Comparison of ENCODE assay signal across 9 cellular contexts in the genomic region with DNA sequence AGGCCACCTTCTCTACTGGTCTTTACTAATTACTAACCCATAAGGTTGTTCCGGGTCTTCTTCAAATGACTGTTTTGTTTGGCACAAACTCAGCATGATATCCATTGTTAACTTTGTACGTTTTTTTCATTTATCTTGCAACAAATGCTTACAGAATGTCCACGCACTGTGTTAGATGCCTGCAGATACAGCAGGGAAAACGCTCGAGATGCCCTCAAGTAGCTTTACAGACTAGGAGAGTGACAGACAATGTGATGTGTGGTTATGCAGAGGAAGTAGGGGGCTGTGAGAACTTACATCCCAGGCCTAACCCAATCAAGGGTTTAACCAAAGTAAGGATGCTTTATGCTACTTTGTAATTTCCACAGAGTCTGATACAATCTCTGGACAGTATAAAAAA. TPM values are rescaled to one million over a fixed set of nuclear protein-coding genes. Genes with fewer than 3 reads are reported as not detected.
A peak's percentile ranks its signal among the peaks of the same experiment; 100 is the strongest.
DNase-seq lines count a peak whose midpoint lies in the region; ATAC-seq and TF ChIP-seq lines count a peak whose summit lies in the region.
"Had no signal": no experiment of that assay in that cellular context is flagged by ENCODE, and none has a peak within 500 bp of the region (broad histone marks: within the 10 kb centered on the region; RNA-seq: fewer than 3 reads in every experiment).

No MANE protein-coding gene starts in this region.

- H3K4me1 Mint-ChIP-seq in WTC11: peaks cover 16% of the 10 kb centered on the region

- H3K4me1 ChIP-seq in cardiac muscle cell (ENCODE audit: low read depth) (peaks cover 11% of the 10 kb centered on the region), iPS-20b (ENCODE audit: insufficient read depth, low read length) (peaks cover 6% of the 10 kb centered on the region; the same call in 1 of the 2 replicates), thoracic aorta (ENCODE audit: control insufficient read depth in 1 of 2, low read depth in 2 of 2) (peaks cover 6 to 19% of the 10 kb centered on the region in 2 donors), upper lobe of left lung (peaks cover 9 to 18% (median 15%) of the 10 kb centered on the region in 4 donors)

- no peaks in the 10 kb centered on the region for H3K9me3 Mint-ChIP-seq in WTC11

- H3K27me3 Mint-ChIP-seq in WTC11 (ENCODE audit: low read depth): no peaks in the 10 kb centered on the region

- H3K36me3 ChIP-seq in cardiac muscle cell: peaks cover 3% of the 10 kb centered on the region
- peaks cover 29% of the 10 kb centered on the region for H3K36me3 ChIP-seq in iPS-20b (ENCODE audit: insufficient read depth, low read depth, low read length)
- no peaks in the 10 kb centered on the region for H3K36me3 ChIP-seq in thoracic aorta
- H3K36me3 ChIP-seq in upper lobe of left lung: peaks cover 0 to 13% (median 2%) of the 10 kb centered on the region in 4 donors

- intact Hi-C loops in cardiac septum (cut with DNase I): loop anchor here (2.0 kb wide), 1 partner anchor 22 kb away; no protein-coding TSS in a partner anchor

- TF ChIP-seq CTCF in cardiac muscle cell (IDR thresholded peaks at IDR 0.05; ENCODE audit: low read depth, low read length): no peak
- no peak for TF ChIP-seq CTCF in WTC11 (IDR thresholded peaks at IDR 0.05)
- TF ChIP-seq CTCF in thoracic aorta (IDR thresholded peaks at IDR 0.05): no peak
- TF ChIP-seq CTCF in upper lobe of left lung (IDR thresholded peaks at IDR 0.05): no peak

- TF ChIP-seq EP300 in upper lobe of left lung (IDR thresholded peaks at IDR 0.05): no peak

- H3K27me3 ChIP-seq in cardiac muscle cell (no peaks in the 10 kb centered on the region), iPS-20b (ENCODE audit: insufficient read depth, low read length) (no peaks in the 10 kb centered on the region), thoracic aorta (replicated peaks; ENCODE audit: insufficient read depth) (no peaks in the 10 kb centered on the region), upper lobe of left lung (no peaks in the 10 kb centered on the region)

- peak overlapping the region; percentile 86 for H3K4me3 Mint-ChIP-seq in WTC11

- TF ChIP-seq POLR2A in upper lobe of left lung (IDR thresholded peaks at IDR 0.05): no peak

- POLR2A ChIA-PET in WTC11 (lab: Charles Lee): interaction anchor here (0.6 to 2.5 kb wide), 4 partner anchors 9 to 332 kb away, joined by 3 to 8 read pairs (median 3); a partner anchor contains a TSS

- peak overlapping the region; percentile 98 for H3K27ac ChIP-seq in cardiac muscle cell
- peak overlapping the region; percentile 80 for H3K27ac ChIP-seq in iPS-20b (ENCODE audit: low read length)
- H3K27ac ChIP-seq in thoracic aorta: no peak overlapping the region
- H3K27ac ChIP-seq in upper lobe of left lung: peak overlapping the region in 2 of 4 donors; percentile 83 to 85

- ATAC-seq in WTC11 (no peak), thoracic aorta (ENCODE audit: insufficient number of reproducible peaks, low FRiP score, low read depth) (no peak), upper lobe of left lung (ENCODE audit: low FRiP score in 2 of 2) (no peak)

- peak overlapping the region; percentile 54; the same call in 1 of the 2 replicates for H3K27ac Mint-ChIP-seq in WTC11

- 44 to 52% methylated on average over 5 of the region's 5 CpGs for WGBS in upper lobe of left lung, 2 donors

- H3K9me3 ChIP-seq in cardiac muscle cell (ENCODE audit: low read depth) (no peaks in the 10 kb centered on the region), iPS-20b (ENCODE audit: insufficient read depth, low read depth, low read length) (no peaks in the 10 kb centered on the region), thoracic aorta (no peaks in the 10 kb centered on the region), upper lobe of left lung (no peaks in the 10 kb centered on the region)

- peak overlapping the region; percentile 99; the same call in 1 of the 2 replicates for H3K9ac ChIP-seq in iPS-20b (ENCODE audit: low read depth, low read length)

- CTCF ChIA-PET in WTC11 (lab: Charles Lee): interaction anchor here (2.3 kb wide), 1 partner anchor 14 kb away, joined by 10 read pairs; no protein-coding TSS in a partner anchor

- H3K4me3 ChIP-seq in cardiac muscle cell: peak overlapping the region; percentile 87
- peak overlapping the region; percentile 94 for H3K4me3 ChIP-seq in iPS-20b (ENCODE audit: low read length)
- peak overlapping the region; percentile 99 for H3K4me3 ChIP-seq in thoracic aorta
- H3K4me3 ChIP-seq in upper lobe of left lung: peak overlapping the region in 2 of 4 donors; percentile 85

- no peak for DNase-seq in cardiac muscle cell (ENCODE audit: low read depth in 1 of 2, low spot score in 1 of 2)
- DNase-seq in cardiac septum (ENCODE audit: low spot score): no peak
- no peak for DNase-seq in WTC11 (ENCODE audit: low spot score)
- DNase-seq in thoracic aorta (ENCODE audit: low spot score): no peak
- no peak for DNase-seq in NCI-H345 (lab: John Stamatoyannopoulos, UW)
- DNase-seq in HPDE6-E6E7 (ENCODE audit: extremely low spot score): no peak
- DNase-seq in upper lobe of left lung: no peak
- DNase-seq: NCI-H1048 had no signal

- peaks cover 19% of the 10 kb centered on the region for H3K36me3 Mint-ChIP-seq in WTC11

TF ChIP-seq in WTC11, 78 proteins besides CTCF, POLR2A, EP300 and RAD21:
- no peak for TF ChIP-seq CREM (CRISPR knock-in tag; IDR thresholded peaks at IDR 0.05)
- TF ChIP-seq, protein P1, sequence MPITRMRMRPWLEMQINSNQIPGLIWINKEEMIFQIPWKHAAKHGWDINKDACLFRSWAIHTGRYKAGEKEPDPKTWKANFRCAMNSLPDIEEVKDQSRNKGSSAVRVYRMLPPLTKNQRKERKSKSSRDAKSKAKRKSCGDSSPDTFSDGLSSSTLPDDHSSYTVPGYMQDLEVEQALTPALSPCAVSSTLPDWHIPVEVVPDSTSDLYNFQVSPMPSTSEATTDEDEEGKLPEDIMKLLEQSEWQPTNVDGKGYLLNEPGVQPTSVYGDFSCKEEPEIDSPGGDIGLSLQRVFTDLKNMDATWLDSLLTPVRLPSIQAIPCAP (CRISPR knock-in tag; IDR thresholded peaks at IDR 0.05): no peak
- no peak for TF ChIP-seq RELA (CRISPR knock-in tag; IDR thresholded peaks at IDR 0.05; ENCODE audit: borderline replicate concordance)
- no peak for TF ChIP-seq IRF2 (CRISPR knock-in tag; IDR thresholded peaks at IDR 0.05; ENCODE audit: borderline replicate concordance, low read depth)
- TF ChIP-seq ZNF232 (CRISPR knock-in tag; IDR thresholded peaks at IDR 0.05): no peak
- no peak for TF ChIP-seq GABPB1 (CRISPR knock-in tag; IDR thresholded peaks at IDR 0.05)
- TF ChIP-seq JUN (CRISPR knock-in tag; IDR thresholded peaks at IDR 0.05): no peak
- no peak for TF ChIP-seq SP1 (CRISPR knock-in tag; conservative IDR thresholded peaks at IDR 0.05)
- TF ChIP-seq SMAD3 (CRISPR knock-in tag; IDR thresholded peaks at IDR 0.05; ENCODE audit: borderline replicate concordance): no peak
- no peak for TF ChIP-seq TEAD4 (CRISPR knock-in tag; IDR thresholded peaks at IDR 0.05)
- TF ChIP-seq ZBTB21 (CRISPR knock-in tag; IDR thresholded peaks at IDR 0.05; ENCODE audit: borderline replicate concordance): no peak
- TF ChIP-seq, protein P2, sequence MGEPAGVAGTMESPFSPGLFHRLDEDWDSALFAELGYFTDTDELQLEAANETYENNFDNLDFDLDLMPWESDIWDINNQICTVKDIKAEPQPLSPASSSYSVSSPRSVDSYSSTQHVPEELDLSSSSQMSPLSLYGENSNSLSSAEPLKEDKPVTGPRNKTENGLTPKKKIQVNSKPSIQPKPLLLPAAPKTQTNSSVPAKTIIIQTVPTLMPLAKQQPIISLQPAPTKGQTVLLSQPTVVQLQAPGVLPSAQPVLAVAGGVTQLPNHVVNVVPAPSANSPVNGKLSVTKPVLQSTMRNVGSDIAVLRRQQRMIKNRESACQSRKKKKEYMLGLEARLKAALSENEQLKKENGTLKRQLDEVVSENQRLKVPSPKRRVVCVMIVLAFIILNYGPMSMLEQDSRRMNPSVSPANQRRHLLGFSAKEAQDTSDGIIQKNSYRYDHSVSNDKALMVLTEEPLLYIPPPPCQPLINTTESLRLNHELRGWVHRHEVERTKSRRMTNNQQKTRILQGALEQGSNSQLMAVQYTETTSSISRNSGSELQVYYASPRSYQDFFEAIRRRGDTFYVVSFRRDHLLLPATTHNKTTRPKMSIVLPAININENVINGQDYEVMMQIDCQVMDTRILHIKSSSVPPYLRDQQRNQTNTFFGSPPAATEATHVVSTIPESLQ (CRISPR knock-in tag; IDR thresholded peaks at IDR 0.05): no peak
- TF ChIP-seq, protein P3, sequence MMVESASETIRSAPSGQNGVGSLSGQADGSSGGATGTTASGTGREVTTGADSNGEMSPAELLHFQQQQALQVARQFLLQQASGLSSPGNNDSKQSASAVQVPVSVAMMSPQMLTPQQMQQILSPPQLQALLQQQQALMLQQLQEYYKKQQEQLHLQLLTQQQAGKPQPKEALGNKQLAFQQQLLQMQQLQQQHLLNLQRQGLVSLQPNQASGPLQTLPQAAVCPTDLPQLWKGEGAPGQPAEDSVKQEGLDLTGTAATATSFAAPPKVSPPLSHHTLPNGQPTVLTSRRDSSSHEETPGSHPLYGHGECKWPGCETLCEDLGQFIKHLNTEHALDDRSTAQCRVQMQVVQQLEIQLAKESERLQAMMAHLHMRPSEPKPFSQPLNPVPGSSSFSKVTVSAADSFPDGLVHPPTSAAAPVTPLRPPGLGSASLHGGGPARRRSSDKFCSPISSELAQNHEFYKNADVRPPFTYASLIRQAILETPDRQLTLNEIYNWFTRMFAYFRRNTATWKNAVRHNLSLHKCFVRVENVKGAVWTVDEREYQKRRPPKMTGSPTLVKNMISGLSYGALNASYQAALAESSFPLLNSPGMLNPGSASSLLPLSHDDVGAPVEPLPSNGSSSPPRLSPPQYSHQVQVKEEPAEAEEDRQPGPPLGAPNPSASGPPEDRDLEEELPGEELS (CRISPR knock-in tag; IDR thresholded peaks at IDR 0.05): no peak
- TF ChIP-seq ZNF671 (CRISPR knock-in tag; IDR thresholded peaks at IDR 0.05): no peak
- no peak for TF ChIP-seq SMAD4 (CRISPR knock-in tag; IDR thresholded peaks at IDR 0.05)

RNA-seq across cellular contexts. Expression of a gene that starts 0.9 kb away (rescaled TPM):
- total RNA-seq in cardiac muscle cell: 23.0 and 37.5 TPM in 2 replicates
- 34.0 and 47.4 TPM in 2 replicates for polyA plus RNA-seq in cardiac muscle cell
- total RNA-seq in cardiac septum: 6.4 TPM
- total RNA-seq in WTC11 (2021): 89.2 to 104 TPM (median 91.8 TPM) in 3 replicates
- total RNA-seq in thoracic aorta: 10 to 100 TPM in 1 of 2 donors, 1 to 10 TPM in 1; 4.7 to 20.4 TPM
- total RNA-seq in upper lobe of left lung: 10 to 100 TPM in 1 of 6 donors, 1 to 10 TPM in 5; 6.0 to 14.9 (median 8.7) TPM

RNA-seq across cellular contexts. Expression of a gene that starts 23.9 kb away (rescaled TPM):
- 621 and 911 TPM in 2 replicates for total RNA-seq in cardiac muscle cell
- 359 and 471 TPM in 2 replicates for polyA plus RNA-seq in cardiac muscle cell
- total RNA-seq in cardiac septum: 361 TPM
- 571 to 574 TPM (median 572 TPM) in 3 replicates for total RNA-seq in WTC11 (2021)
- total RNA-seq in thoracic aorta: 100 to 1,000 TPM; 297 to 360 TPM
- 100 to 1,000 TPM; 215 to 409 (median 290) TPM for total RNA-seq in upper lobe of left lung

RNA-seq across cellular contexts. Expression of a gene that starts 35.3 kb away (rescaled TPM):
- total RNA-seq in cardiac muscle cell: not detected in 2 replicates
- not detected in 2 replicates for polyA plus RNA-seq in cardiac muscle cell
- total RNA-seq in cardiac septum: 1.5 TPM
- not detected in 3 replicates for total RNA-seq in WTC11 (2021)
- 1 to 10 TPM; 6.8 to 8.8 TPM for total RNA-seq in thoracic aorta
- under 1 TPM in 1 of 6 donors, not detected in 5; 0.20 TPM for total RNA-seq in upper lobe of left lung

Comparison
In these comparisons a context has a peak if more than half of its experiments do, and no peak if none do; other contexts are left out.
1. H3K27ac ChIP-seq: peak in cardiac muscle cell (single experiment) and iPS-20b (single experiment); none in thoracic aorta (0 of 2).